In genomic region chr1:232868793-232869491, GRCh38 we compare ENCODE assay signal across 9 cellular contexts.
A peak's percentile ranks its signal among the peaks of the same experiment; 100 is the strongest.
DNase-seq lines count a peak whose midpoint lies in the region; ATAC-seq and TF ChIP-seq lines count a peak whose summit lies in the region.
"Had no signal": no experiment of that assay in that cellular context is flagged by ENCODE, and none has a peak within 500 bp of the region (broad histone marks: within the 10 kb centered on the region; RNA-seq: fewer than 3 reads in every experiment).

No MANE protein-coding gene starts in this region.

- CTCF ChIA-PET in activated CD4-positive, alpha-beta T cell treated with anti-CD3 and anti-CD28 coated beads for 36 hours (lab: Charles Lee), result interaction anchor here (0.8 kb wide), 1 partner anchor 228 kb away, joined by 3 read pairs; no protein-coding TSS in a partner anchor

- H3K27ac Mint-ChIP-seq in nephron, result peak overlapping the region; percentile 25 to 62 (median 29)
- H3K27ac Mint-ChIP-seq in activated CD4-positive, alpha-beta T cell treated with anti-CD3 and anti-CD28 coated beads for 36 hours, result no peak overlapping the region
- H3K27ac Mint-ChIP-seq: activated naive CD8-positive, alpha-beta T cell had no signal

- no peaks in the 10 kb centered on the region for H3K36me3 Mint-ChIP-seq in nephron (ENCODE audit: low read depth)
- H3K36me3 Mint-ChIP-seq in activated CD4-positive, alpha-beta T cell treated with anti-CD3 and anti-CD28 coated beads for 36 hours (ENCODE audit: low read depth), result no peaks in the 10 kb centered on the region
- H3K36me3 Mint-ChIP-seq: activated naive CD8-positive, alpha-beta T cell had no signal

- POLR2A ChIA-PET in activated CD4-positive, alpha-beta T cell treated with anti-CD3 and anti-CD28 coated beads for 36 hours (lab: Charles Lee), result no interaction called here

- peak; percentile 32 for DNase-seq in ELF-1 (ENCODE audit: low read depth, low spot score)
- DNase-seq in NCI-H2029 (lab: John Stamatoyannopoulos, UW), result peak; percentile 81
- DNase-seq in brain pericyte (ENCODE audit: low read depth, low spot score), result peak; percentile 55
- DNase-seq in activated CD4-positive, alpha-beta T cell treated with anti-CD3 and anti-CD28 coated beads for 36 hours, result no peak

- no peak for TF ChIP-seq CTCF in nephron (IDR thresholded peaks at IDR 0.05; ENCODE audit: unreplicated experiment in 3 of 3)

- H3K4me3 Mint-ChIP-seq in nephron, result no peak overlapping the region
- H3K4me3 Mint-ChIP-seq in activated CD4-positive, alpha-beta T cell treated with anti-CD3 and anti-CD28 coated beads for 36 hours, result no peak overlapping the region
- H3K4me3 Mint-ChIP-seq: activated naive CD8-positive, alpha-beta T cell had no signal

- intact Hi-C loops in activated CD4-positive, alpha-beta T cell treated with anti-CD3 and anti-CD28 coated beads for 36 hours (cut with DNase I, micrococcal nuclease), result no loop called here

- peaks cover 16% of the 10 kb centered on the region for H3K4me1 Mint-ChIP-seq in nephron
- H3K4me1 Mint-ChIP-seq in activated CD4-positive, alpha-beta T cell treated with anti-CD3 and anti-CD28 coated beads for 36 hours, result peaks cover 6% of the 10 kb centered on the region

- H3K27me3 Mint-ChIP-seq in nephron (ENCODE audit: low read depth), result peaks cover 7% of the 10 kb centered on the region
- peaks cover 2% of the 10 kb centered on the region for H3K27me3 Mint-ChIP-seq in activated CD4-positive, alpha-beta T cell treated with anti-CD3 and anti-CD28 coated beads for 36 hours

- no peaks in the 10 kb centered on the region for H3K9me3 Mint-ChIP-seq in nephron
- H3K9me3 Mint-ChIP-seq in activated CD4-positive, alpha-beta T cell treated with anti-CD3 and anti-CD28 coated beads for 36 hours (ENCODE audit: low read depth), result no peaks in the 10 kb centered on the region

- ATAC-seq in HG03280 (IDR thresholded peaks at IDR 0.05; ENCODE audit: unreplicated experiment), result no peak
- ATAC-seq in GM21576 (IDR thresholded peaks at IDR 0.05; ENCODE audit: unreplicated experiment), result no peak
- no peak for ATAC-seq in HG02840 (IDR thresholded peaks at IDR 0.05; ENCODE audit: low FRiP score, unreplicated experiment)
- no peak for ATAC-seq in activated CD4-positive, alpha-beta T cell treated with anti-CD3 and anti-CD28 coated beads for 36 hours
